15 cellular contexts compared by ENCODE assay signal in the genomic region with DNA sequence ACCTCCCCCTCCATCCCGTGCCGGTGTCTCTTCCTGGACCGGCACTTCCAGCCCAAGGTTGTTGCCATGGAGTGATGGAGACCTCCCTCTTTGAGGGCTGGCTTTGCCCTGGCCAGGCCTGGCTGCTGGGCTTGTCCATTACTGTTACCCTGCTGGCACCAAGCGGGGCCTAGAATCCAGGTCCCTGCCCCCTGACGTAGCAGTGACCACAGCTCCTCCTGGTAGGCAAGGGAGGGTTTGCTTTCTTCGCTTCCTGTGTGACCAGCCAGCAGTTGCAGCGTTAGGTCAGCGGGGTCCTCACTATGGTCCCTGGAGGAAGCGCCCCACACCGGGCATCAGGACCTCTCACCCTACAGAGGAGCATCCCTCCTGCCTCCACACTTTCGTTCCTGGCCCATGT.
"Had no signal": no experiment of that assay in that cellular context is flagged by ENCODE, and none has a peak within 500 bp of the region (broad histone marks: within the 10 kb centered on the region; RNA-seq: fewer than 3 reads in every experiment).

No MANE protein-coding gene starts in this region.

- H3K27me3 ChIP-seq: body of pancreas had no signal

- H3K4me3 Mint-ChIP-seq: activated T-cell treated with anti-CD3 and anti-CD28 coated beads, Interleukin-2, amount 50 U/mL, for 24 hours; neural crest cell; T-cell; T-helper 2 cell treated with Interferon-gamma antibody and Interleukin-4, amounts not matched to agents 5 μg/mL and 100 μg/mL, for 36 hours; type B pancreatic cell had no signal

- H3K4me1 Mint-ChIP-seq: T-cell had no signal

- DNase-seq: activated naive CD4-positive, alpha-beta T cell; activated T-cell treated with anti-CD3 and anti-CD28 coated beads, Interleukin-2, amount 50 U/mL, for 24 hours; stimulated activated CD4-positive, alpha-beta T cell treated with anti-CD3 and anti-CD28 coated beads, Interleukin-4, amount 100 ng/mL, for 24 hours; stomach; T-cell had no signal

- H3K9me3 Mint-ChIP-seq: activated T-cell treated with anti-CD3 and anti-CD28 coated beads, Interleukin-2, amount 50 U/mL, for 24 hours; activated T-helper 2 cell treated with anti-CD3 and anti-CD28 coated beads, Interferon-gamma antibody, Interleukin-2, Interleukin-4, amounts not matched to agents 10 μg/mL and 5 μg/mL and 100 μg/mL, durations not matched to agents 14 hours and 24 hours and 36 hours; neural crest cell; T-cell; T-helper 2 cell treated with Interferon-gamma antibody and Interleukin-4, amounts not matched to agents 5 μg/mL and 100 μg/mL, for 36 hours; type B pancreatic cell had no signal

- H3K27ac Mint-ChIP-seq: activated T-cell treated with anti-CD3 and anti-CD28 coated beads, Interleukin-2, amount 50 U/mL, for 24 hours; activated T-helper 2 cell treated with anti-CD3 and anti-CD28 coated beads, Interferon-gamma antibody, Interleukin-2, Interleukin-4, amounts not matched to agents 10 μg/mL and 5 μg/mL and 100 μg/mL, durations not matched to agents 14 hours and 24 hours and 36 hours; T-cell; T-helper 2 cell treated with Interferon-gamma antibody and Interleukin-4, amounts not matched to agents 5 μg/mL and 100 μg/mL, for 36 hours; type B pancreatic cell had no signal

- ATAC-seq: body of pancreas, gastroesophageal sphincter, SK-N-SH treated with all-trans-retinoic acid at 6 μM for 48 hours, T-cell had no signal

- H3K36me3 Mint-ChIP-seq: T-cell, type B pancreatic cell had no signal

- H3K27ac ChIP-seq: body of pancreas, cardiac muscle cell, epithelial cell of prostate, gastroesophageal sphincter, stomach, VCaP had no signal

- H3K4me3 ChIP-seq: body of pancreas, cardiac muscle cell, gastroesophageal sphincter, stomach had no signal

- H3K36me3 ChIP-seq: cardiac muscle cell, gastroesophageal sphincter, stomach had no signal

- H3K9me3 ChIP-seq: body of pancreas, gastroesophageal sphincter, stomach had no signal

- H3K4me1 ChIP-seq: body of pancreas, stomach had no signal
